1 cellular context compared by ENCODE assay signal in genomic region chr3:151998744-151999143, GRCh38.
TF ChIP-seq lines count a peak whose summit lies in the region.

No MANE protein-coding gene starts in this region.

TF ChIP-seq in K562, 482 proteins besides CTCF, POLR2A, EP300 and RAD21 (continued from another document):
- TF ChIP-seq CHD7 (IDR thresholded peaks at IDR 0.05; ENCODE audit: low read depth, low read length) (no peak), HEY1 (CRISPR knock-in tag; IDR thresholded peaks at IDR 0.05; ENCODE audit: borderline replicate concordance) (no peak), MTA1 (IDR thresholded peaks at IDR 0.05; ENCODE audit: borderline replicate concordance) (no peak), ZNF121 (CRISPR knock-in tag; conservative IDR thresholded peaks at IDR 0.05) (no peak), FOXO4 (CRISPR knock-in tag; IDR thresholded peaks at IDR 0.05) (no peak), NCOA4 (IDR thresholded peaks at IDR 0.05; ENCODE audit: partially characterized antibody) (no peak), DACH1 (IDR thresholded peaks at IDR 0.05; ENCODE audit: partially characterized antibody) (no peak), E2F6 (IDR thresholded peaks at IDR 0.05; ENCODE audit: borderline replicate concordance in 1 of 2, extremely low read depth in 1 of 2, insufficient read depth in 1 of 2, insufficient read length in 1 of 2, low read depth in 1 of 2, low read length in 1 of 2, poor library complexity in 1 of 2, severe bottlenecking in 1 of 2) (no peak), ZNF766 (CRISPR knock-in tag; conservative IDR thresholded peaks at IDR 0.05) (peak; percentile 58; the same call in 1 of the 2 replicates), NCOR1 (IDR thresholded peaks at IDR 0.05) (0 out of 2 replicates have a peak, but pooled peaks have one; percentile 21), KDM4B (IDR thresholded peaks at IDR 0.05; ENCODE audit: borderline replicate concordance in 2 of 2, low read depth in 1 of 2) (no peak), PRPF4 (IDR thresholded peaks at IDR 0.05; ENCODE audit: insufficient read depth, low read depth, low read length, poor library complexity, severe bottlenecking) (no peak), NUFIP1 (IDR thresholded peaks at IDR 0.05; ENCODE audit: partially characterized antibody) (no peak), CTBP1 (IDR thresholded peaks at IDR 0.05; ENCODE audit: borderline replicate concordance) (peak; percentile 77), ZNF445 (CRISPR knock-in tag; IDR thresholded peaks at IDR 0.05; ENCODE audit: low read depth) (no peak), TRIM25 (IDR thresholded peaks at IDR 0.05; ENCODE audit: borderline replicate concordance) (no peak), BHLHE40 (IDR thresholded peaks at IDR 0.05; ENCODE audit: low read length) (no peak; the same call in 1 of the 2 replicates), TEAD4 (IDR thresholded peaks at IDR 0.05; ENCODE audit: low read length) (peak; percentile 76), TEAD4 (CRISPR knock-in tag; IDR thresholded peaks at IDR 0.05; ENCODE audit: borderline replicate concordance) (no peak), RCOR1 (IDR thresholded peaks at IDR 0.05; ENCODE audit: borderline replicate concordance in 1 of 2, low read depth in 2 of 2, low read length in 2 of 2) (0 out of 4 replicates have a peak, but pooled peaks of 1 of the 2 experiments have one; percentile 44), MLX (CRISPR knock-in tag; conservative IDR thresholded peaks at IDR 0.05) (no peak), TCF7 (IDR thresholded peaks at IDR 0.05; ENCODE audit: borderline replicate concordance) (no peak), FOXA1 (IDR thresholded peaks at IDR 0.05; ENCODE audit: borderline replicate concordance) (no peak), THAP12 (CRISPR knock-in tag; IDR thresholded peaks at IDR 0.05) (no peak), SMAD4 (CRISPR knock-in tag; conservative IDR thresholded peaks at IDR 0.05) (peak; percentile 75), RUNX1 (IDR thresholded peaks at IDR 0.05; ENCODE audit: low read depth) (no peak), ZBTB11 (CRISPR knock-in tag; IDR thresholded peaks at IDR 0.05) (no peak), JUN (IDR thresholded peaks at IDR 0.05; ENCODE audit: borderline replicate concordance, low read depth, low read length) (no peak), JUN (CRISPR knock-in tag; IDR thresholded peaks at IDR 0.05; ENCODE audit: borderline replicate concordance) (no peak), SMAD3 (CRISPR knock-in tag; conservative IDR thresholded peaks at IDR 0.05) (0 out of 2 replicates have a peak, but pooled peaks have one; percentile 18), ZZZ3 (IDR thresholded peaks at IDR 0.05) (no peak), FOXJ2 (tag; IDR thresholded peaks at IDR 0.05) (0 out of 2 replicates have a peak, but pooled peaks have one; percentile 13), RBM39 (optimal IDR thresholded peaks at IDR 0.05; ENCODE audit: low read depth, low read length) (no peak), IRF2 (CRISPR knock-in tag; IDR thresholded peaks at IDR 0.05) (no peak), ZKSCAN8 (CRISPR knock-in tag; IDR thresholded peaks at IDR 0.05) (no peak), ZBTB17 (CRISPR knock-in tag; IDR thresholded peaks at IDR 0.05) (no peak), HNRNPH1 (optimal IDR thresholded peaks at IDR 0.05; ENCODE audit: low read depth, low read length) (no peak)
